10 cellular contexts compared by ENCODE assay signal in the genomic region with DNA sequence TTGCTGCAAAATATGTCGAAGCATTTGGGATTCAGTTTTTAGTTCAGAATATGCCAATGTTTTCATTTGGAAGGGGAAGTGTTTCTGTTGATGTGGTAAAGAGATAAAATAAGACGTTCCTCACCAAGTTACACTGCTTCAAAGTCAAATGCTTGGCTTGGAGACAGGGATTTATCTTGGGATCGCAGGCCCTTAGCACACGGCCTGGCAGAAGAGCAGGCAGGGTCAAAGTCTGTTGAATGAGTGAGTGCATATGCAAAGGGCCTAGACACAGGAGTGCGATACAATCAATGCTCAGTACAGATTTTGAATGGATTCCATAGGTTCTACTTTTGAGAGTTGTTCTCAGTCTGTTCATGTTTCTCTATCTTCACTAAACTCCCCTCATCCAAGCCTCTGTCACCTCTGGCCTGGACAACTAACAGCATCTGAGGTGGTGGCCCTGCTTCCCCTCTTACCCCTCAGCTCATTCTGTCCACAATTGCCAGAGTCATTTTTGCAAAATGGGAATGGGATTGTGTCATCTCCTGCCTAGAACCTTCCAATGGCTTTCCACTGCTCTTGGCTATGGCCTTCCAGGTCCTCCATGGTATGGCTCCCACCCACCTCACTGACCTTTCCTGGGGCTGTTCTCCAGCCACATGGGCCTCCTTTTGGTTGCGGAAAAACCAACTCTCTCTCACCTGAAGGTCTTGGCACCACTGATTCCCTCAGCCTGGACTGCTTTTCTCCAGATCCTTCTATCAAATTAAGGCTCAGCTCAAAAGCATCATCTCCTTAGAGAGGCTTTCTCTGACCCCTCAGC. TPM values are rescaled to one million over a fixed set of nuclear protein-coding genes. Genes with fewer than 3 reads are reported as not detected.
DNase-seq lines count a peak whose midpoint lies in the region; ATAC-seq, FAIRE-seq and TF ChIP-seq lines count a peak whose summit lies in the region.
"Had no signal": no experiment of that assay in that cellular context is flagged by ENCODE, and none has a peak within 500 bp of the region (broad histone marks: within the 10 kb centered on the region; RNA-seq: fewer than 3 reads in every experiment).

No MANE protein-coding gene starts in this region.

- H3K27me3 ChIP-seq in stomach smooth muscle (ENCODE audit: control insufficient read depth in 1 of 2, insufficient read depth in 2 of 2, low read length in 2 of 2): no peaks in the 10 kb centered on the region

- H3K27ac Mint-ChIP-seq in activated CD4-positive, alpha-beta T cell treated with anti-CD3 and anti-CD28 coated beads, Interleukin-2, amount 10 ng/mL, durations not matched to agents 24 days and 14 days: peak overlapping the region; percentile 60
- H3K27ac Mint-ChIP-seq in activated CD8-positive, alpha-beta T cell treated with anti-CD3 and anti-CD28 coated beads, Interleukin-2, amount 10 ng/mL, durations not matched to agents 7 days and 5 days: peak overlapping the region; percentile 50

- intact Hi-C loops in activated CD4-positive, alpha-beta T cell treated with anti-CD3 and anti-CD28 coated beads, Interleukin-2, amount 10 ng/mL, durations not matched to agents 24 days and 14 days (cut with micrococcal nuclease): no loop called here
- intact Hi-C loops in kidney (cut with DNase I): no loop called here

- DNase-seq in activated CD4-positive, alpha-beta T cell treated with anti-CD3 and anti-CD28 coated beads, Interleukin-2, amount 10 ng/mL, durations not matched to agents 24 days and 14 days: no peak
- DNase-seq in activated CD4-positive, alpha-beta T cell treated with anti-CD3 and anti-CD28 coated beads for 48 hours: no peak
- DNase-seq in activated CD8-positive, alpha-beta T cell treated with anti-CD3 and anti-CD28 coated beads, Interleukin-2, amount 10 ng/mL, durations not matched to agents 7 days and 5 days: no peak
- DNase-seq in kidney (no peak), NCI-H1417 (lab: John Stamatoyannopoulos, UW) (no peak)
- DNase-seq: NCI-H187, T1000 had no signal

- peak overlapping the region; percentile 52 to 62 for H3K27ac ChIP-seq in kidney (ENCODE audit: low read depth in 2 of 2, low read length in 2 of 2)
- H3K27ac ChIP-seq in stomach smooth muscle (ENCODE audit: low read length): peak overlapping the region; percentile 41

- peak overlapping the region; percentile 96 for H3K4me3 Mint-ChIP-seq in activated CD4-positive, alpha-beta T cell treated with anti-CD3 and anti-CD28 coated beads, Interleukin-2, amount 10 ng/mL, durations not matched to agents 24 days and 14 days
- H3K4me3 Mint-ChIP-seq in activated CD8-positive, alpha-beta T cell treated with anti-CD3 and anti-CD28 coated beads, Interleukin-2, amount 10 ng/mL, durations not matched to agents 7 days and 5 days: peak overlapping the region; percentile 87

- H3K4me1 ChIP-seq in kidney (ENCODE audit: control insufficient read depth in 1 of 2, insufficient read depth in 1 of 2, low read depth in 1 of 2, low read length in 2 of 2): peaks cover 50 to 60% of the 10 kb centered on the region in 2 donors
- H3K4me1 ChIP-seq in stomach smooth muscle (ENCODE audit: control insufficient read depth, insufficient read depth, low read length): peaks cover 70% of the 10 kb centered on the region

- POLR2A ChIA-PET in activated CD8-positive, alpha-beta T cell treated with anti-CD3 and anti-CD28 coated beads, Interleukin-2, amount 10 ng/mL, durations not matched to agents 7 days and 5 days (lab: Charles Lee): interaction anchor here (0.6 kb wide), 1 partner anchor 195 kb away, joined by 3 read pairs; a partner anchor contains a TSS

- CTCF ChIA-PET in activated CD8-positive, alpha-beta T cell treated with anti-CD3 and anti-CD28 coated beads, Interleukin-2, amount 10 ng/mL, durations not matched to agents 7 days and 5 days (lab: Charles Lee): interaction anchor here (1.7 to 2.5 kb wide), 2 partner anchors 11 to 20 kb away, joined by 4 to 19 read pairs; no protein-coding TSS in a partner anchor

- H3K9me3 Mint-ChIP-seq in activated CD4-positive, alpha-beta T cell treated with anti-CD3 and anti-CD28 coated beads, Interleukin-2, amount 10 ng/mL, durations not matched to agents 24 days and 14 days: no peaks in the 10 kb centered on the region
- H3K9me3 Mint-ChIP-seq in activated CD8-positive, alpha-beta T cell treated with anti-CD3 and anti-CD28 coated beads, Interleukin-2, amount 10 ng/mL, durations not matched to agents 7 days and 5 days (ENCODE audit: insufficient read depth): no peaks in the 10 kb centered on the region

- H3K27me3 Mint-ChIP-seq in activated CD4-positive, alpha-beta T cell treated with anti-CD3 and anti-CD28 coated beads, Interleukin-2, amount 10 ng/mL, durations not matched to agents 24 days and 14 days: no peaks in the 10 kb centered on the region
- no peaks in the 10 kb centered on the region for H3K27me3 Mint-ChIP-seq in activated CD8-positive, alpha-beta T cell treated with anti-CD3 and anti-CD28 coated beads, Interleukin-2, amount 10 ng/mL, durations not matched to agents 7 days and 5 days (ENCODE audit: low read depth)

- H3K9me3 ChIP-seq in kidney (ENCODE audit: control insufficient read depth in 1 of 2, low read length in 2 of 2) (no peaks in the 10 kb centered on the region), stomach smooth muscle (ENCODE audit: control insufficient read depth in 2 of 2, low read length in 2 of 2) (no peaks in the 10 kb centered on the region)

- no peak for ATAC-seq in activated CD8-positive, alpha-beta T cell treated with anti-CD3 and anti-CD28 coated beads, Interleukin-2, amount 10 ng/mL, durations not matched to agents 7 days and 5 days
- ATAC-seq in GM18870 (IDR thresholded peaks at IDR 0.05; ENCODE audit: unreplicated experiment) (no peak), GM21529 (IDR thresholded peaks at IDR 0.05; ENCODE audit: unreplicated experiment) (no peak)

- H3K4me3 ChIP-seq in kidney (ENCODE audit: low read length in 2 of 2): peak overlapping the region; percentile 48 to 84
- peak overlapping the region; percentile 70 to 88 for H3K4me3 ChIP-seq in stomach smooth muscle (ENCODE audit: low read length in 2 of 2)

- peaks cover 43% of the 10 kb centered on the region for H3K36me3 Mint-ChIP-seq in activated CD4-positive, alpha-beta T cell treated with anti-CD3 and anti-CD28 coated beads, Interleukin-2, amount 10 ng/mL, durations not matched to agents 24 days and 14 days (ENCODE audit: low read depth)
- peaks cover 45% of the 10 kb centered on the region for H3K36me3 Mint-ChIP-seq in activated CD8-positive, alpha-beta T cell treated with anti-CD3 and anti-CD28 coated beads, Interleukin-2, amount 10 ng/mL, durations not matched to agents 7 days and 5 days (ENCODE audit: low read depth)

- no peak for TF ChIP-seq CTCF in kidney (IDR thresholded peaks at IDR 0.05; ENCODE audit: borderline replicate concordance, extremely low read depth, insufficient read depth)

- H3K4me1 Mint-ChIP-seq in activated CD4-positive, alpha-beta T cell treated with anti-CD3 and anti-CD28 coated beads, Interleukin-2, amount 10 ng/mL, durations not matched to agents 24 days and 14 days: peaks cover 73% of the 10 kb centered on the region
- H3K4me1 Mint-ChIP-seq in activated CD8-positive, alpha-beta T cell treated with anti-CD3 and anti-CD28 coated beads, Interleukin-2, amount 10 ng/mL, durations not matched to agents 7 days and 5 days (ENCODE audit: low read depth): peaks cover 86% of the 10 kb centered on the region

- H3K9ac ChIP-seq in kidney (ENCODE audit: low read length in 2 of 2) (no peak overlapping the region), stomach smooth muscle (ENCODE audit: low read length in 2 of 2) (peak overlapping the region in 1 of 2 donors; percentile 42)

- FAIRE-seq in kidney (lab: Jason Lieb, UNC): no peak

- no peaks in the 10 kb centered on the region for H3K36me3 ChIP-seq in kidney (ENCODE audit: control insufficient read depth in 1 of 2, insufficient read depth in 2 of 2, low read length in 2 of 2)
- H3K36me3 ChIP-seq in stomach smooth muscle (ENCODE audit: control insufficient read depth in 2 of 2, insufficient read depth in 2 of 2, low read length in 2 of 2): peaks cover 0 to 2% of the 10 kb centered on the region in 2 donors

RNA-seq across cellular contexts. Expression of a gene that starts 3.2 kb away (rescaled TPM):
- total RNA-seq in activated CD4-positive, alpha-beta T cell treated with anti-CD3 and anti-CD28 coated beads, Interleukin-2, amount 10 ng/mL, durations not matched to agents 24 days and 14 days: 35.6 and 38.0 TPM in 2 replicates
- 10 to 100 TPM; 31.9 TPM for total RNA-seq in activated CD8-positive, alpha-beta T cell treated with anti-CD3 and anti-CD28 coated beads, Interleukin-2, amount 10 ng/mL, durations not matched to agents 7 days and 5 days
- 31.0 TPM for total RNA-seq in kidney
- polyA plus RNA-seq in kidney (ENCODE audit: insufficient read depth, low read depth, low replicate concordance): 46.2 TPM

RNA-seq across cellular contexts. Expression of a gene that starts 5.3 kb away (rescaled TPM):
- 35.9 and 36.2 TPM in 2 replicates for total RNA-seq in activated CD4-positive, alpha-beta T cell treated with anti-CD3 and anti-CD28 coated beads, Interleukin-2, amount 10 ng/mL, durations not matched to agents 24 days and 14 days
- 10 to 100 TPM; 32.8 to 38.5 TPM for total RNA-seq in activated CD8-positive, alpha-beta T cell treated with anti-CD3 and anti-CD28 coated beads, Interleukin-2, amount 10 ng/mL, durations not matched to agents 7 days and 5 days
- total RNA-seq in kidney: 51.9 TPM
- polyA plus RNA-seq in kidney (ENCODE audit: insufficient read depth, low read depth, low replicate concordance): 10.8 TPM
